Comparison of ENCODE assay signal across 18 cellular contexts in genomic region chr6:81857812-81858211, GRCh38.
A peak's percentile ranks its signal among the peaks of the same experiment; 100 is the strongest.
DNase-seq lines count a peak whose midpoint lies in the region; ATAC-seq and TF ChIP-seq lines count a peak whose summit lies in the region.
"Had no signal": no experiment of that assay in that cellular context is flagged by ENCODE, and none has a peak within 500 bp of the region (broad histone marks: within the 10 kb centered on the region; RNA-seq: fewer than 3 reads in every experiment).

No MANE protein-coding gene starts in this region.

- H3K9me3 ChIP-seq in left ventricle myocardium inferior (replicated peaks) = no peaks in the 10 kb centered on the region
- H3K9me3 ChIP-seq in thoracic aorta = no peaks in the 10 kb centered on the region

- no peak for TF ChIP-seq CTCF in coronary artery (IDR thresholded peaks at IDR 0.05)
- TF ChIP-seq CTCF in left ventricle myocardium inferior (IDR thresholded peaks at IDR 0.05; ENCODE audit: borderline replicate concordance) = no peak
- no peak for TF ChIP-seq CTCF in thoracic aorta (IDR thresholded peaks at IDR 0.05)
- TF ChIP-seq CTCF in progenitor cell of endocrine pancreas (IDR thresholded peaks at IDR 0.05; ENCODE audit: unreplicated experiment) = no peak

- ATAC-seq in thoracic aorta (ENCODE audit: insufficient number of reproducible peaks, low FRiP score, low read depth) (peak; percentile 77), GM19023 (IDR thresholded peaks at IDR 0.05; ENCODE audit: unreplicated experiment) (no peak)

- peaks cover 43% of the 10 kb centered on the region for H3K4me1 ChIP-seq in left ventricle myocardium inferior
- H3K4me1 ChIP-seq in thoracic aorta (ENCODE audit: control insufficient read depth in 1 of 2, low read depth in 2 of 2) = peaks cover 43 to 58% of the 10 kb centered on the region in 2 donors

- H3K27me3 ChIP-seq in left ventricle myocardium inferior (ENCODE audit: low read depth) = no peaks in the 10 kb centered on the region
- H3K27me3 ChIP-seq in thoracic aorta (replicated peaks; ENCODE audit: insufficient read depth) = no peaks in the 10 kb centered on the region

- peak; percentile 88 for DNase-seq in LHCN-M2 (ENCODE audit: low read depth)
- DNase-seq in coronary artery (ENCODE audit: low spot score) = no peak
- no peak for DNase-seq in left ventricle myocardium inferior
- no peak for DNase-seq in thoracic aorta (ENCODE audit: low spot score)
- DNase-seq in progenitor cell of endocrine pancreas (ENCODE audit: low spot score, unreplicated experiment) = no peak
- no peak for DNase-seq in cerebellar cortex (ENCODE audit: low spot score)
- DNase-seq: CD4-positive, CD25-positive, alpha-beta regulatory T cell; EL; GF-D8; Karpas-422; NCI-H1417; NCI-H1694 treated with DMSO at 0.1 percent for 48 hours; NCI-H2107; NCI-H510A; NCI-H748 treated with DMSO at 0.1 percent for 48 hours; NK-92 treated with Interleukin-12 subunit alpha and Interleukin-12 subunit beta, amount 100 ng/mL, for 24 hours had no signal

- H3K4me1 Mint-ChIP-seq in progenitor cell of endocrine pancreas (ENCODE audit: low read depth) = peaks cover 10% of the 10 kb centered on the region
- H3K4me1 Mint-ChIP-seq: CD4-positive, CD25-positive, alpha-beta regulatory T cell had no signal

- no peak overlapping the region for H3K4me3 Mint-ChIP-seq in progenitor cell of endocrine pancreas (ENCODE audit: low read depth)
- H3K4me3 Mint-ChIP-seq: CD4-positive, CD25-positive, alpha-beta regulatory T cell had no signal

- no peak overlapping the region for H3K27ac Mint-ChIP-seq in progenitor cell of endocrine pancreas
- H3K27ac Mint-ChIP-seq: CD4-positive, CD25-positive, alpha-beta regulatory T cell had no signal

- H3K36me3 Mint-ChIP-seq in progenitor cell of endocrine pancreas (ENCODE audit: insufficient read depth) = no peaks in the 10 kb centered on the region
- H3K36me3 Mint-ChIP-seq: CD4-positive, CD25-positive, alpha-beta regulatory T cell had no signal

- H3K27ac ChIP-seq in coronary artery (peak overlapping the region; percentile 64 to 75), left ventricle myocardium inferior (replicated peaks) (peak overlapping the region; percentile 56), thoracic aorta (peak overlapping the region; percentile 54 to 67)
- H3K27ac ChIP-seq: RWPE1 had no signal

- H3K4me3 ChIP-seq in coronary artery (no peak overlapping the region), left ventricle myocardium inferior (no peak overlapping the region), thoracic aorta (no peak overlapping the region)

- no peaks in the 10 kb centered on the region for H3K27me3 Mint-ChIP-seq in progenitor cell of endocrine pancreas
- H3K27me3 Mint-ChIP-seq: CD4-positive, CD25-positive, alpha-beta regulatory T cell had no signal

- H3K36me3 ChIP-seq in left ventricle myocardium inferior (no peaks in the 10 kb centered on the region), thoracic aorta (no peaks in the 10 kb centered on the region)

- intact Hi-C loops in left ventricle myocardium inferior (cut with micrococcal nuclease) = no loop called here

- H3K9me3 Mint-ChIP-seq in progenitor cell of endocrine pancreas (ENCODE audit: low read depth) = no peaks in the 10 kb centered on the region
- H3K9me3 Mint-ChIP-seq: CD4-positive, CD25-positive, alpha-beta regulatory T cell had no signal
